Comparison of ENCODE assay signal across 18 cellular contexts in genomic region chr7:154931906-154932305, GRCh38.
"Had no signal": no experiment of that assay in that cellular context is flagged by ENCODE, and none has a peak within 500 bp of the region (broad histone marks: within the 10 kb centered on the region; RNA-seq: fewer than 3 reads in every experiment).

No MANE protein-coding gene starts in this region.

- DNase-seq: activated CD4-positive, alpha-beta T cell treated with anti-CD3 and anti-CD28 coated beads for 1 hour; activated CD4-positive, alpha-beta T cell treated with anti-CD3 and anti-CD28 coated beads, Interleukin-2, amount 50 U/mL, for 48 hours; activated CD8-positive, alpha-beta memory T cell treated with anti-CD3 and anti-CD28 coated beads, Interleukin-2, amount 10 ng/mL, durations not matched to agents 7 days and 5 days; activated gamma-delta T cell; activated T-cell treated with anti-CD3 and anti-CD28 coated beads, Interleukin-2, amount 50 U/mL, for 48 hours; brain microvascular endothelial cell; dermis blood vessel endothelial cell; foreskin keratinocyte; heart right ventricle; islet precursor cell; left ventricle myocardium superior; small intestine; T-helper 9 cell; uterus had no signal

- H3K4me3 ChIP-seq: esophagus muscularis mucosa, heart right ventricle, neural progenitor cell, uterus had no signal

- H3K4me2 ChIP-seq: neural progenitor cell had no signal

- H3K9me3 ChIP-seq: esophagus muscularis mucosa, uterus had no signal

- H3K27me3 Mint-ChIP-seq: activated CD8-positive, alpha-beta memory T cell treated with anti-CD3 and anti-CD28 coated beads, Interleukin-2, amount 10 ng/mL, durations not matched to agents 7 days and 5 days had no signal

- H2AFZ ChIP-seq: neural progenitor cell, parathyroid adenoma had no signal

- ATAC-seq: activated CD8-positive, alpha-beta memory T cell treated with anti-CD3 and anti-CD28 coated beads, Interleukin-2, amount 10 ng/mL, durations not matched to agents 7 days and 5 days; foreskin keratinocyte; heart right ventricle; left ventricle myocardium superior had no signal

- H3K4me1 Mint-ChIP-seq: neural progenitor cell had no signal

- H3K27ac ChIP-seq: brain microvascular endothelial cell, esophagus muscularis mucosa, foreskin keratinocyte, heart right ventricle, neural progenitor cell, parathyroid adenoma, uterus had no signal

- H3K27ac Mint-ChIP-seq: activated CD8-positive, alpha-beta memory T cell treated with anti-CD3 and anti-CD28 coated beads, Interleukin-2, amount 10 ng/mL, durations not matched to agents 7 days and 5 days; mesothelial cell of epicardium; neural progenitor cell had no signal

- H3K36me3 ChIP-seq: brain microvascular endothelial cell, neural progenitor cell, uterus had no signal

- H3K4me3 Mint-ChIP-seq: activated CD8-positive, alpha-beta memory T cell treated with anti-CD3 and anti-CD28 coated beads, Interleukin-2, amount 10 ng/mL, durations not matched to agents 7 days and 5 days; mesothelial cell of epicardium; neural progenitor cell had no signal

- H3K4me1 ChIP-seq: foreskin keratinocyte, neural progenitor cell, parathyroid adenoma had no signal
